ENCODE assay signal across 8 cellular contexts in genomic region chr5:177132504-177133118, GRCh38. TPM values are rescaled to one million over a fixed set of nuclear protein-coding genes. Genes with fewer than 3 reads are reported as not detected.
DNase-seq lines count a peak whose midpoint lies in the region; ATAC-seq and TF ChIP-seq lines count a peak whose summit lies in the region.

No MANE protein-coding gene starts in this region.

- H3K27ac Mint-ChIP-seq in activated naive CD4-positive, alpha-beta T cell treated with anti-CD3 and anti-CD28 coated beads, Interleukin-2, amount 10 ng/mL, durations not matched to agents 7 days and 5 days, result peak overlapping the region; percentile 71
- peak overlapping the region; percentile 88 for H3K27ac Mint-ChIP-seq in progenitor cell of endocrine pancreas

- DNase-seq in activated naive CD4-positive, alpha-beta T cell treated with anti-CD3 and anti-CD28 coated beads, Interleukin-2, amount 10 ng/mL, durations not matched to agents 7 days and 5 days, result peak; percentile 57
- DNase-seq in heart right ventricle, result peak in 1 of 2 donors; percentile 36
- DNase-seq in progenitor cell of endocrine pancreas (ENCODE audit: low spot score, unreplicated experiment), result peak; percentile 36
- DNase-seq in NCI-H524 treated with DMSO at 0.1 percent for 48 hours (lab: John Stamatoyannopoulos, UW), result no peak
- DNase-seq in mucosa of gallbladder (ENCODE audit: low spot score), result no peak
- DNase-seq in ureter (ENCODE audit: low spot score), result no peak

- H3K27ac ChIP-seq in heart right ventricle, result peak overlapping the region; percentile 85 to 98 (median 94)

- intact Hi-C loops in heart right ventricle (cut with DNase I), result loop anchor here in 1 of 10 donors (5.0 kb wide), 1 partner anchor 220 kb away; the partner anchor contains the start of gene LMAN2

- H3K9me3 ChIP-seq in heart right ventricle, result no peaks in the 10 kb centered on the region

- peak overlapping the region; percentile 37 for H3K4me3 Mint-ChIP-seq in activated naive CD4-positive, alpha-beta T cell treated with anti-CD3 and anti-CD28 coated beads, Interleukin-2, amount 10 ng/mL, durations not matched to agents 7 days and 5 days
- H3K4me3 Mint-ChIP-seq in progenitor cell of endocrine pancreas (ENCODE audit: low read depth), result peak overlapping the region; percentile 67

- no peaks in the 10 kb centered on the region for H3K9me3 Mint-ChIP-seq in activated naive CD4-positive, alpha-beta T cell treated with anti-CD3 and anti-CD28 coated beads, Interleukin-2, amount 10 ng/mL, durations not matched to agents 7 days and 5 days
- H3K9me3 Mint-ChIP-seq in progenitor cell of endocrine pancreas (ENCODE audit: low read depth), result no peaks in the 10 kb centered on the region

- TF ChIP-seq CTCF in heart right ventricle (IDR thresholded peaks at IDR 0.05) (no peak), progenitor cell of endocrine pancreas (IDR thresholded peaks at IDR 0.05; ENCODE audit: unreplicated experiment) (no peak)

- H3K36me3 ChIP-seq in heart right ventricle, result peaks cover 0 to 27% (median 13%) of the 10 kb centered on the region in 9 donors

- peaks cover 26% of the 10 kb centered on the region for H3K36me3 Mint-ChIP-seq in activated naive CD4-positive, alpha-beta T cell treated with anti-CD3 and anti-CD28 coated beads, Interleukin-2, amount 10 ng/mL, durations not matched to agents 7 days and 5 days
- H3K36me3 Mint-ChIP-seq in progenitor cell of endocrine pancreas (ENCODE audit: insufficient read depth), result peaks cover 16% of the 10 kb centered on the region

- H3K4me1 Mint-ChIP-seq in activated naive CD4-positive, alpha-beta T cell treated with anti-CD3 and anti-CD28 coated beads, Interleukin-2, amount 10 ng/mL, durations not matched to agents 7 days and 5 days, result peaks cover 69% of the 10 kb centered on the region
- H3K4me1 Mint-ChIP-seq in progenitor cell of endocrine pancreas (ENCODE audit: low read depth), result peaks cover 25% of the 10 kb centered on the region

- CTCF ChIA-PET in activated naive CD4-positive, alpha-beta T cell treated with anti-CD3 and anti-CD28 coated beads, Interleukin-2, amount 10 ng/mL, durations not matched to agents 7 days and 5 days (lab: Charles Lee), result interaction anchor here (1.1 kb wide), 1 partner anchor 236 kb away, joined by 3 read pairs; no protein-coding TSS in a partner anchor

- WGBS in heart right ventricle, 2 donors, result 4 to 11% methylated on average over 38 to 57 of the region's 57 CpGs

- peaks cover 20 to 64% (median 39%) of the 10 kb centered on the region in 9 donors for H3K4me1 ChIP-seq in heart right ventricle

- H3K27me3 ChIP-seq in heart right ventricle, result no peaks in the 10 kb centered on the region

- H3K27me3 Mint-ChIP-seq in activated naive CD4-positive, alpha-beta T cell treated with anti-CD3 and anti-CD28 coated beads, Interleukin-2, amount 10 ng/mL, durations not matched to agents 7 days and 5 days, result no peaks in the 10 kb centered on the region
- peaks cover 12% of the 10 kb centered on the region for H3K27me3 Mint-ChIP-seq in progenitor cell of endocrine pancreas

- H3K4me3 ChIP-seq in GM08714 (ENCODE audit: low read length) (peak overlapping the region; percentile 14; the same call in 1 of the 2 replicates), heart right ventricle (peak overlapping the region in 9 of 10 donors; percentile 65 to 90 (median 74))

- ATAC-seq in HG02943 (IDR thresholded peaks at IDR 0.05; ENCODE audit: low read depth, unreplicated experiment), result peak; percentile 5
- peak; percentile 26 to 69 (median 36) for ATAC-seq in heart right ventricle

RNA-seq across cellular contexts. Expression of gene NSD1, which starts 1.0 kb away (rescaled TPM):
- total RNA-seq in heart right ventricle (10 to 100 TPM; 34.4 to 62.9 (median 47.2) TPM), progenitor cell of endocrine pancreas (168 and 178 TPM in 2 replicates), mucosa of gallbladder (82.1 TPM), ureter (118 TPM)
- polyA plus RNA-seq in heart right ventricle, result 10 to 100 TPM in 1 of 2 donors, 1 to 10 TPM in 1; 5.6 to 10.0 TPM

RNA-seq across cellular contexts. Expression of gene FGFR4, which starts 45.9 kb away (rescaled TPM):
- 1 to 10 TPM in 2 of 10 donors, under 1 TPM in 7, not detected in 1; 0.25 to 2.7 (median 0.37) TPM for total RNA-seq in heart right ventricle
- 1 to 10 TPM; 1.4 to 2.4 TPM for polyA plus RNA-seq in heart right ventricle
- total RNA-seq in progenitor cell of endocrine pancreas, result 244 and 258 TPM in 2 replicates
- 233 TPM for total RNA-seq in mucosa of gallbladder
- total RNA-seq in ureter, result 6.4 TPM

Comparison
In these comparisons a context has a peak if more than half of its experiments do, and no peak if none do; other contexts are left out.
1. DNase-seq: peak in activated naive CD4-positive, alpha-beta T cell treated with anti-CD3 and anti-CD28 coated beads, Interleukin-2, amount 10 ng/mL, durations not matched to agents 7 days and 5 days (single experiment) and progenitor cell of endocrine pancreas (single experiment); none in NCI-H524 treated with DMSO at 0.1 percent for 48 hours (single experiment), mucosa of gallbladder (single experiment) and ureter (single experiment).
2. RNA of gene FGFR4, which starts 45.9 kb away (total RNA-seq): 244 to 258 TPM in progenitor cell of endocrine pancreas and 233 TPM in mucosa of gallbladder (single experiment); 6.4 TPM in ureter (single experiment) and 0.25 to 2.7 TPM in heart right ventricle; every median in the first group is over 10 times any median in the second.